ENCODE assay signal across 18 cellular contexts in the genomic region with DNA sequence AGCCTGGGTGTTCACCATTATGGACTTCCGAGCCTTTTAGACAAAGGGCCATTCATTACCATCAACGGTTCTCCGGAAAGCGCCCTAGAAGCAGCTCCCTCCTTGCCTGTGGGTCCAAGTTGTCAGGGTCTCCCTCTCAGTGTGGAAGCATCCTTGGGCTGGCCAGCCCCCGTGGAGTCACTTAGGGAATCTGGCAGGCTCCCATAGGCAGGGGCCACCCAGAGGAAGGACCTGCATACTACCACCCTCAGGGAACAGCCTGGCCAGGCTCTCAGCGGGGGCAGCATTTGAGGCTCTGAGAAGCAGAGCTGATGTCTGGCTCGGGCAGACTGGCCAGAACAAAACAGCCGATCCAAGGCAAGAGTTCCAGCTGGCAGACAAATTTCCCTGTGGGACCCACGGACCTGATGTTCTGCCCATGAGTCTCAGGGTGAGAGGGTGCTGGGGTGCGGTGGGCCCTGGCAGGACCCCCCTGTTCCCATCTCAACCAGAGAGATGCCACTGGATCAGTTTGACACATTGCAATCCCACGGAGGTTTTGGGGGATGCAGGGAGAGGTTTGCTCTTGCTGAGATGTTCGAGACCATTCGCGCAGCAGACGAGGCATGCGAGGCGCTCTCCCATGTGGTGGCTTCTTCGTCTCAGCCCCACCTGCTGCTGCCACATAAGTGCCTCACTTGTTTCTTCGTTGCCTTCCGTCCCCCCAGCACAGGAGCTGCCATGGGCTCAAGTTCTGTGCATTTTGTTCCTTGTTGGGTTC.
"Had no signal": no experiment of that assay in that cellular context is flagged by ENCODE, and none has a peak within 500 bp of the region (broad histone marks: within the 10 kb centered on the region; RNA-seq: fewer than 3 reads in every experiment).

No MANE protein-coding gene starts in this region.

- H3K4me3 ChIP-seq: gastrocnemius medialis, lower lobe of right lung, psoas muscle, thoracic aorta, uterus had no signal

- DNase-seq: activated CD4-positive, alpha-beta T cell treated with anti-CD3 and anti-CD28 coated beads for 4 hours; activated naive CD4-positive, alpha-beta T cell treated with anti-CD3 and anti-CD28 coated beads, Interleukin-2, amount 10 ng/mL, durations not matched to agents 7 days and 5 days; effector memory CD4-positive, alpha-beta T cell; gastrocnemius medialis; kidney glomerular epithelial cell; lower lobe of right lung; natural killer cell; occipital lobe; stimulated activated CD4-positive, alpha-beta T cell treated with anti-CD3 and anti-CD28 coated beads, Interleukin-15, amount 100 ng/mL, for 24 hours; stimulated activated CD4-positive, alpha-beta T cell treated with anti-CD3 and anti-CD28 coated beads, Interleukin-4, amount 100 ng/mL, for 24 hours; T-helper 9 cell; uterus; WERI-Rb-1 had no signal

- H3K36me3 ChIP-seq: gastrocnemius medialis, lower lobe of right lung, thoracic aorta, uterus, WERI-Rb-1 had no signal

- H3K9me3 ChIP-seq: gastrocnemius medialis, lower lobe of right lung, psoas muscle, thoracic aorta, uterus had no signal

- H3K27me3 ChIP-seq: gastrocnemius medialis, uterus had no signal

- H3K36me3 Mint-ChIP-seq: activated naive CD4-positive, alpha-beta T cell treated with anti-CD3 and anti-CD28 coated beads, Interleukin-2, amount 10 ng/mL, durations not matched to agents 7 days and 5 days; natural killer cell had no signal

- H3K27ac Mint-ChIP-seq: activated naive CD4-positive, alpha-beta T cell treated with anti-CD3 and anti-CD28 coated beads, Interleukin-2, amount 10 ng/mL, durations not matched to agents 7 days and 5 days; natural killer cell; stimulated activated naive CD8-positive, alpha-beta T cell treated with anti-CD3 and anti-CD28 coated beads, Interleukin-15, Interleukin-2, amounts not matched to agents 100 ng/mL and 50 ng/mL, for 24 hours had no signal

- H3K4me1 Mint-ChIP-seq: activated naive CD4-positive, alpha-beta T cell treated with anti-CD3 and anti-CD28 coated beads, Interleukin-2, amount 10 ng/mL, durations not matched to agents 7 days and 5 days; central memory CD8-positive, alpha-beta T cell had no signal

- H3K27me3 Mint-ChIP-seq: stimulated activated naive CD8-positive, alpha-beta T cell treated with anti-CD3 and anti-CD28 coated beads, Interleukin-15, Interleukin-2, amounts not matched to agents 100 ng/mL and 50 ng/mL, for 24 hours had no signal

- ATAC-seq: gastrocnemius medialis, lower lobe of right lung, natural killer cell, psoas muscle had no signal

- H3K27ac ChIP-seq: epithelial cell of prostate, gastrocnemius medialis, lower lobe of right lung, psoas muscle, thoracic aorta, uterus, WERI-Rb-1 had no signal

- H3K4me1 ChIP-seq: gastrocnemius medialis, lower lobe of right lung, psoas muscle had no signal

- H3K4me3 Mint-ChIP-seq: activated naive CD4-positive, alpha-beta T cell treated with anti-CD3 and anti-CD28 coated beads, Interleukin-2, amount 10 ng/mL, durations not matched to agents 7 days and 5 days; central memory CD8-positive, alpha-beta T cell; natural killer cell; stimulated activated naive CD8-positive, alpha-beta T cell treated with anti-CD3 and anti-CD28 coated beads, Interleukin-15, Interleukin-2, amounts not matched to agents 100 ng/mL and 50 ng/mL, for 24 hours had no signal

- H3K9me3 Mint-ChIP-seq: activated naive CD4-positive, alpha-beta T cell treated with anti-CD3 and anti-CD28 coated beads, Interleukin-2, amount 10 ng/mL, durations not matched to agents 7 days and 5 days; central memory CD8-positive, alpha-beta T cell; natural killer cell; stimulated activated naive CD8-positive, alpha-beta T cell treated with anti-CD3 and anti-CD28 coated beads, Interleukin-15, Interleukin-2, amounts not matched to agents 100 ng/mL and 50 ng/mL, for 24 hours had no signal
